12 cellular contexts compared by ENCODE assay signal in genomic region chr12:6722863-6723262, GRCh38. TPM values are rescaled to one million over a fixed set of nuclear protein-coding genes. Genes with fewer than 3 reads are reported as not detected.
A peak's percentile ranks its signal among the peaks of the same experiment; 100 is the strongest.
DNase-seq lines count a peak whose midpoint lies in the region; ATAC-seq, FAIRE-seq and TF ChIP-seq lines count a peak whose summit lies in the region.
"Had no signal": no experiment of that assay in that cellular context is flagged by ENCODE, and none has a peak within 500 bp of the region (broad histone marks: within the 10 kb centered on the region; RNA-seq: fewer than 3 reads in every experiment).

No MANE protein-coding gene starts in this region.

- no peaks in the 10 kb centered on the region for H3K36me3 ChIP-seq in KMS-11 (ENCODE audit: insufficient read depth)
- H3K36me3 ChIP-seq in GM12878 (ENCODE audit: control insufficient read depth in 2 of 2, insufficient read depth in 2 of 2, low read length in 1 of 2): peaks cover 0 to 2% of the 10 kb centered on the region in 2 experiments; a peak in 1 of 4 replicates
- H3K36me3 ChIP-seq in neutrophil: peaks cover 6% of the 10 kb centered on the region

- peaks cover 4% of the 10 kb centered on the region for H3K36me3 Mint-ChIP-seq in activated CD4-positive, alpha-beta T cell treated with anti-CD3 and anti-CD28 coated beads for 36 hours (ENCODE audit: low read depth)

- H2AFZ ChIP-seq in KMS-11 (ENCODE audit: low read depth) (peak overlapping the region; percentile 85), GM12878 (ENCODE audit: control insufficient read depth, low read depth, low read length) (no peak overlapping the region; the same call in 1 of the 2 replicates)

- BruUV-seq in GM12878 (replicated peaks; lab: Mats Ljungman, UMichigan): no TSS peak

- H3K9ac ChIP-seq in KMS-11 (no peak overlapping the region), GM12878 (ENCODE audit: control insufficient read depth, insufficient read depth, low read length) (no peak overlapping the region; the same call in 1 of the 2 replicates)

- H3K9me3 ChIP-seq in GM12878 (replicated peaks; ENCODE audit: control insufficient read depth, insufficient read depth, low read length) (no peaks in the 10 kb centered on the region), neutrophil (no peaks in the 10 kb centered on the region)

- POLR2A ChIA-PET in activated CD4-positive, alpha-beta T cell treated with anti-CD3 and anti-CD28 coated beads for 36 hours (lab: Charles Lee): interaction anchor here (1.3 to 2.8 kb wide), 4 partner anchors 13 to 130 kb away, joined by 3 to 18 read pairs (median 12); partner anchors contain the start of genes USP5 and ZNF384
- POLR2A ChIA-PET in GM12878 (lab: Charles Lee): interaction anchor here (1.0 to 3.6 kb wide), 10 partner anchors 8 to 297 kb away, joined by 3 to 53 read pairs (median 8); partner anchors contain the start of genes CDCA3, GAPDH, LPAR5 and MLF2

- TF ChIP-seq CTCF in KMS-11 (conservative IDR thresholded peaks at IDR 0.05; ENCODE audit: low read depth, low read length): no peak
- TF ChIP-seq CTCF in GM12878 (IDR thresholded peaks at IDR 0.05 in 2 of 3, conservative IDR thresholded peaks at IDR 0.05 in 1 of 3; ENCODE audit: control insufficient read depth in 2 of 3, extremely low read depth in 1 of 3, insufficient read depth in 1 of 3, low read depth in 3 of 3, low read length in 3 of 3): no peak
- no peak for TF ChIP-seq CTCF in neutrophil (IDR thresholded peaks at IDR 0.05)

- H3K27ac ChIP-seq in KMS-11 (peak overlapping the region; percentile 78; the same call in 1 of the 2 replicates), GM12878 (ENCODE audit: control insufficient read depth, insufficient read depth) (no peak overlapping the region), neutrophil (peak overlapping the region; percentile 98)

- no peaks in the 10 kb centered on the region for H3K79me2 ChIP-seq in KMS-11 (ENCODE audit: insufficient read depth, low read depth)
- peaks cover 10% of the 10 kb centered on the region for H3K79me2 ChIP-seq in GM12878 (ENCODE audit: control insufficient read depth, insufficient read depth, low read length)

- H3K27me3 Mint-ChIP-seq in activated CD4-positive, alpha-beta T cell treated with anti-CD3 and anti-CD28 coated beads for 36 hours: no peaks in the 10 kb centered on the region
- H3K27me3 Mint-ChIP-seq: IgD-negative memory B cell had no signal

- no peak for TF ChIP-seq EP300 in GM12878 (IDR thresholded peaks at IDR 0.05; ENCODE audit: borderline replicate concordance in 1 of 2, control insufficient read depth in 1 of 2, low read depth in 2 of 2, low read length in 2 of 2)

- 63% methylated on average over 3 of the region's 3 CpGs for WGBS in GM12878 (ENCODE audit: insufficient coverage, insufficient replicate concordance, low lambda C conversion rate, missing lambda C conversion rate)

- FAIRE-seq in GM12878 (lab: Jason Lieb, UNC): no peak

- in situ Hi-C loops in GM12878 (cut with MboI): no loop called here

- RAD21 ChIA-PET in GM12878 (lab: Charles Lee; ENCODE audit: unreplicated experiment): interaction anchor here (1.1 to 3.3 kb wide), 8 partner anchors 23 to 130 kb away, joined by 4 to 45 read pairs (median 6); partner anchors contain the start of genes LPAR5, MLF2, USP5 and ZNF384

- CTCF ChIA-PET in activated CD4-positive, alpha-beta T cell treated with anti-CD3 and anti-CD28 coated beads for 36 hours (lab: Charles Lee): interaction anchor here (0.7 to 2.9 kb wide), 12 partner anchors 9 to 215 kb away, joined by 3 to 11 read pairs (median 7); partner anchors contain the start of genes MLF2, SPSB2 and ZNF384
- CTCF ChIA-PET in GM12878 (lab: Yijun Ruan, JAX): interaction anchor here (0.7 to 3.5 kb wide), 16 partner anchors 8 to 185 kb away, joined by 3 to 28 read pairs (median 5); partner anchors contain the start of genes CDCA3, MLF2, USP5 and ZNF384

- no peaks in the 10 kb centered on the region for H4K20me1 ChIP-seq in KMS-11 (ENCODE audit: insufficient read depth)
- no peaks in the 10 kb centered on the region for H4K20me1 ChIP-seq in GM12878 (ENCODE audit: control insufficient read depth, insufficient read depth)

- SMC1A ChIA-PET in GM12878 (lab: Charles Lee; ENCODE audit: uncharacterized antibody, unreplicated experiment): interaction anchor here (0.6 to 3.1 kb wide), 7 partner anchors 26 to 113 kb away, joined by 3 to 31 read pairs (median 11); partner anchors contain the start of genes MLF2 and ZNF384

- ATAC-seq in activated CD4-positive, alpha-beta T cell treated with anti-CD3 and anti-CD28 coated beads for 36 hours: no peak
- ATAC-seq in GM12878 (no peak), GM18858 (IDR thresholded peaks at IDR 0.05; ENCODE audit: unreplicated experiment) (no peak), HG03196 (IDR thresholded peaks at IDR 0.05; ENCODE audit: unreplicated experiment) (no peak)

- no peak for DNase-seq in activated CD4-positive, alpha-beta T cell treated with anti-CD3 and anti-CD28 coated beads for 36 hours
- DNase-seq in activated CD4-positive, alpha-beta T cell treated with anti-CD3 and anti-CD28 coated beads for 4 hours: no peak
- DNase-seq in GM12878 (ENCODE audit: low read depth, low spot score) (no peak), T-helper 2 cell (no peak)
- DNase-seq: activated naive CD4-positive, alpha-beta T cell treated with anti-CD3 and anti-CD28 coated beads, Interleukin-2, amount 10 ng/mL, durations not matched to agents 7 days and 5 days; EL; stimulated activated CD4-positive, alpha-beta T cell treated with anti-CD3 and anti-CD28 coated beads, Interleukin-4, amount 100 ng/mL, for 24 hours had no signal

- H3K4me2 ChIP-seq in KMS-11: peak overlapping the region; percentile 62
- H3K4me2 ChIP-seq in GM12878 (ENCODE audit: control insufficient read depth, insufficient read depth): peak overlapping the region; percentile 65

- intact Hi-C loops in activated CD4-positive, alpha-beta T cell treated with anti-CD3 and anti-CD28 coated beads for 36 hours (cut with DNase I, micrococcal nuclease): loop anchor here (5.0 to 10.0 kb wide), 2 partner anchors 54 to 382 kb away; partner anchors contain the start of gene C1RL (in 1 of the 2)
- intact Hi-C loops in GM12878 (cut with micrococcal nuclease; ENCODE audit: unreplicated experiment): loop anchor here (1.0 kb wide), 1 partner anchor 34 kb away; the partner anchor contains the start of gene ZNF384

- no peak overlapping the region for H3K4me3 ChIP-seq in KMS-11 (IDR thresholded peaks at IDR 0.05; ENCODE audit: insufficient read depth, low read depth, low read length)
- peak overlapping the region; percentile 91; the same call in 1 of the 2 replicates for H3K4me3 ChIP-seq in GM12878
- H3K4me3 ChIP-seq in neutrophil (ENCODE audit: low read depth in 1 of 2, low read length in 1 of 2): peak overlapping the region in 1 of 2 experiments; percentile 67

- H3K4me3 Mint-ChIP-seq in activated CD4-positive, alpha-beta T cell treated with anti-CD3 and anti-CD28 coated beads for 36 hours: peak overlapping the region; percentile 80

- no peaks in the 10 kb centered on the region for H3K9me3 Mint-ChIP-seq in activated CD4-positive, alpha-beta T cell treated with anti-CD3 and anti-CD28 coated beads for 36 hours (ENCODE audit: low read depth)
- H3K9me3 Mint-ChIP-seq: activated naive CD4-positive, alpha-beta T cell treated with anti-CD3 and anti-CD28 coated beads, Interleukin-2, amount 10 ng/mL, durations not matched to agents 7 days and 5 days had no signal

- H3K4me1 Mint-ChIP-seq in activated CD4-positive, alpha-beta T cell treated with anti-CD3 and anti-CD28 coated beads for 36 hours: peaks cover 18% of the 10 kb centered on the region

- no peak for TF ChIP-seq POLR2A in GM12878 (IDR thresholded peaks at IDR 0.05; ENCODE audit: low read depth, low read length)

- H3K4me1 ChIP-seq in KMS-11 (ENCODE audit: low read depth, poor library complexity, severe bottlenecking) (peaks cover 15% of the 10 kb centered on the region), GM12878 (ENCODE audit: control insufficient read depth, insufficient read depth, low read length) (no peaks in the 10 kb centered on the region; the same call in 1 of the 2 replicates), neutrophil (ENCODE audit: control insufficient read depth in 1 of 2, insufficient read depth in 1 of 2, low read depth in 1 of 2, low read length in 1 of 2) (peaks cover 18 to 21% of the 10 kb centered on the region in 2 experiments)

- TF ChIP-seq RAD21 in GM12878 (IDR thresholded peaks at IDR 0.05; ENCODE audit: insufficient read depth, low read depth, low read length): no peak

- H3K27ac Mint-ChIP-seq in activated CD4-positive, alpha-beta T cell treated with anti-CD3 and anti-CD28 coated beads for 36 hours: peak overlapping the region; percentile 52

- H3K27me3 ChIP-seq in KMS-11 (ENCODE audit: insufficient read depth, low read depth): no peaks in the 10 kb centered on the region
- no peaks in the 10 kb centered on the region for H3K27me3 ChIP-seq in GM12878 (replicated peaks in 1 of 2; ENCODE audit: control insufficient read depth in 2 of 2, insufficient read depth in 2 of 2, low read length in 1 of 2)
- no peaks in the 10 kb centered on the region for H3K27me3 ChIP-seq in neutrophil

RNA-seq across cellular contexts. Expression of gene COPS7A, which starts 1.0 kb away (rescaled TPM):
- 10 to 100 TPM; 38.3 to 41.6 TPM for total RNA-seq in activated CD4-positive, alpha-beta T cell treated with anti-CD3 and anti-CD28 coated beads for 36 hours
- 19.2 and 28.2 TPM in 2 replicates for total RNA-seq in GM12878 (2013; cell fraction: nucleolus; rRNA removed)
- total RNA-seq in GM12878 (2014; rRNA removed) (53.6 and 56.3 TPM in 2 replicates), GM12878 (2014; rRNA removed; fragmentation: Illumina TruSeq; extraction: Trizol) (26.8 and 28.8 TPM in 2 replicates), GM12878 (2021) (42.1 and 48.4 TPM in 2 replicates)
- 21.7 TPM for polyA plus RNA-seq in GM12878 (2011; ENCODE audit: low read depth)
- polyA plus RNA-seq in GM12878 (2011; rRNA removed) (43.5 and 70.9 TPM in 2 replicates), GM12878 (2014; fragmentation: Illumina TruSeq; extraction: Trizol) (43.5 and 45.0 TPM in 2 replicates), GM12878 (2014; fragmentation: Nextera tagmentation; extraction: Ambion mirVana) (10 to 100 TPM; 25.7 to 26.1 TPM), GM12878 (2014; rRNA removed) (55.3 and 61.7 TPM in 2 replicates), GM12878 (2016; fragmentation: Nextera tagmentation; extraction: Ambion mirVana) (10 to 100 TPM; 67.9 to 74.0 TPM)
- 76.3 and 82.0 TPM in 2 replicates for polyA plus RNA-seq in GM12878 (2011; cell fraction: cytosol; rRNA removed)
- 101 and 137 TPM in 2 replicates for polyA plus RNA-seq in GM12878 (2011; cell fraction: nucleus; rRNA removed)
- polyA plus RNA-seq in GM12878 (2012): 31.2 and 38.5 TPM in 2 replicates
- 30.3 and 47.1 TPM in 2 replicates for polyA minus RNA-seq in GM12878 (2011; rRNA and poly(A)+ RNA removed)
- polyA minus RNA-seq in GM12878 (2011; cell fraction: cytosol; rRNA and poly(A)+ RNA removed): 9.5 and 9.9 TPM in 2 replicates
- 9.6 and 16.2 TPM in 2 replicates for polyA minus RNA-seq in GM12878 (2011; cell fraction: nucleus; rRNA and poly(A)+ RNA removed)

RNA-seq across cellular contexts. Expression of gene PIANP, which starts 22.2 kb away (rescaled TPM):
- total RNA-seq in activated CD4-positive, alpha-beta T cell treated with anti-CD3 and anti-CD28 coated beads for 36 hours: under 1 TPM; 0.32 to 0.93 TPM
- not detected in 2 replicates for total RNA-seq in GM12878 (2013; cell fraction: nucleolus; rRNA removed)
- total RNA-seq in GM12878 (2014; rRNA removed) (not detected in 2 replicates), GM12878 (2014; rRNA removed; fragmentation: Illumina TruSeq; extraction: Trizol) (not detected in 2 replicates), GM12878 (2021) (0.08 TPM in 1 of 2 replicates, not detected in the other)
- polyA plus RNA-seq in GM12878 (2011; ENCODE audit: low read depth): 0.08 TPM
- polyA plus RNA-seq in GM12878 (2011; rRNA removed) (not detected in 2 replicates), GM12878 (2014; fragmentation: Illumina TruSeq; extraction: Trizol) (not detected in 2 replicates), GM12878 (2014; fragmentation: Nextera tagmentation; extraction: Ambion mirVana) (not detected), GM12878 (2014; rRNA removed) (0.04 and 0.08 TPM in 2 replicates), GM12878 (2016; fragmentation: Nextera tagmentation; extraction: Ambion mirVana) (under 1 TPM in 1 of 2 experiments, not detected in 1; 0.12 TPM)
- not detected in 2 replicates for polyA plus RNA-seq in GM12878 (2011; cell fraction: cytosol; rRNA removed)
- polyA plus RNA-seq in GM12878 (2011; cell fraction: nucleus; rRNA removed): not detected in 2 replicates
- polyA plus RNA-seq in GM12878 (2012): 0.24 and 0.34 TPM in 2 replicates
- polyA minus RNA-seq in GM12878 (2011; rRNA and poly(A)+ RNA removed): not detected in 2 replicates
- not detected in 2 replicates for polyA minus RNA-seq in GM12878 (2011; cell fraction: cytosol; rRNA and poly(A)+ RNA removed)
- polyA minus RNA-seq in GM12878 (2011; cell fraction: nucleus; rRNA and poly(A)+ RNA removed): not detected in 2 replicates
- polyA plus RNA-seq: IgD-negative memory B cell had no signal

RNA-seq across cellular contexts. Expression of gene MLF2, which starts 30.1 kb away (rescaled TPM):
- total RNA-seq in activated CD4-positive, alpha-beta T cell treated with anti-CD3 and anti-CD28 coated beads for 36 hours: 100 to 1,000 TPM; 142 to 144 TPM
- 48.0 and 57.5 TPM in 2 replicates for total RNA-seq in GM12878 (2013; cell fraction: nucleolus; rRNA removed)
- 131 and 139 TPM in 2 replicates for total RNA-seq in GM12878 (2014; rRNA removed)
- 59.2 and 63.4 TPM in 2 replicates for total RNA-seq in GM12878 (2014; rRNA removed; fragmentation: Illumina TruSeq; extraction: Trizol)
- total RNA-seq in GM12878 (2021): 125 and 129 TPM in 2 replicates
- 86.0 TPM for polyA plus RNA-seq in GM12878 (2011; ENCODE audit: low read depth)
- 122 and 172 TPM in 2 replicates for polyA plus RNA-seq in GM12878 (2011; rRNA removed)
- polyA plus RNA-seq in GM12878 (2011; cell fraction: cytosol; rRNA removed): 211 and 234 TPM in 2 replicates
- polyA plus RNA-seq in GM12878 (2011; cell fraction: nucleus; rRNA removed): 158 and 178 TPM in 2 replicates
- 111 and 119 TPM in 2 replicates for polyA plus RNA-seq in GM12878 (2012)
- polyA plus RNA-seq in GM12878 (2014; fragmentation: Illumina TruSeq; extraction: Trizol): 91.6 and 111 TPM in 2 replicates
- polyA plus RNA-seq in GM12878 (2014; fragmentation: Nextera tagmentation; extraction: Ambion mirVana): 10 to 100 TPM; 13.5 to 21.5 TPM
- 170 and 181 TPM in 2 replicates for polyA plus RNA-seq in GM12878 (2014; rRNA removed)
- polyA plus RNA-seq in GM12878 (2016; fragmentation: Nextera tagmentation; extraction: Ambion mirVana): 100 to 1,000 TPM; 222 TPM
- polyA minus RNA-seq in GM12878 (2011; rRNA and poly(A)+ RNA removed): 138 and 158 TPM in 2 replicates
- 37.3 and 37.4 TPM in 2 replicates for polyA minus RNA-seq in GM12878 (2011; cell fraction: cytosol; rRNA and poly(A)+ RNA removed)
- 71.1 and 81.7 TPM in 2 replicates for polyA minus RNA-seq in GM12878 (2011; cell fraction: nucleus; rRNA and poly(A)+ RNA removed)

RNA-seq across cellular contexts. Expression of gene ZNF384, which starts 33.7 kb away (rescaled TPM):
- 10 to 100 TPM; 61.4 to 79.0 TPM for total RNA-seq in activated CD4-positive, alpha-beta T cell treated with anti-CD3 and anti-CD28 coated beads for 36 hours
- 66.4 and 68.5 TPM in 2 replicates for total RNA-seq in GM12878 (2013; cell fraction: nucleolus; rRNA removed)
- total RNA-seq in GM12878 (2014; rRNA removed) (23.3 and 23.7 TPM in 2 replicates), GM12878 (2014; rRNA removed; fragmentation: Illumina TruSeq; extraction: Trizol) (26.0 and 27.1 TPM in 2 replicates), GM12878 (2021) (49.3 and 53.8 TPM in 2 replicates)
- polyA plus RNA-seq in GM12878 (2011; ENCODE audit: low read depth): 36.7 TPM
- polyA plus RNA-seq in GM12878 (2011; rRNA removed) (42.4 and 70.2 TPM in 2 replicates), GM12878 (2014; fragmentation: Illumina TruSeq; extraction: Trizol) (65.2 and 81.5 TPM in 2 replicates), GM12878 (2014; fragmentation: Nextera tagmentation; extraction: Ambion mirVana) (1 to 10 TPM in 1 of 2 experiments, under 1 TPM in 1; 0.46 to 1.3 TPM), GM12878 (2014; rRNA removed) (53.5 and 55.8 TPM in 2 replicates), GM12878 (2016; fragmentation: Nextera tagmentation; extraction: Ambion mirVana) (10 to 100 TPM; 30.0 to 31.0 TPM)
- polyA plus RNA-seq in GM12878 (2011; cell fraction: cytosol; rRNA removed): 59.6 and 70.7 TPM in 2 replicates
- polyA plus RNA-seq in GM12878 (2011; cell fraction: nucleus; rRNA removed): 225 TPM in 2 replicates
- polyA plus RNA-seq in GM12878 (2012): 53.9 and 67.8 TPM in 2 replicates
- polyA minus RNA-seq in GM12878 (2011; rRNA and poly(A)+ RNA removed): 70.0 and 71.0 TPM in 2 replicates
- 23.4 and 31.5 TPM in 2 replicates for polyA minus RNA-seq in GM12878 (2011; cell fraction: cytosol; rRNA and poly(A)+ RNA removed)
- 63.2 and 96.0 TPM in 2 replicates for polyA minus RNA-seq in GM12878 (2011; cell fraction: nucleus; rRNA and poly(A)+ RNA removed)

RNA-seq across cellular contexts. Expression of gene PTMS, which starts 43.3 kb away (rescaled TPM):
- total RNA-seq in activated CD4-positive, alpha-beta T cell treated with anti-CD3 and anti-CD28 coated beads for 36 hours: 100 to 1,000 TPM in 1 of 2 experiments, 10 to 100 TPM in 1; 62.2 to 105 TPM
- 3.9 and 4.2 TPM in 2 replicates for total RNA-seq in GM12878 (2013; cell fraction: nucleolus; rRNA removed)
- 20.7 and 23.1 TPM in 2 replicates for total RNA-seq in GM12878 (2014; rRNA removed)
- total RNA-seq in GM12878 (2014; rRNA removed; fragmentation: Illumina TruSeq; extraction: Trizol): 31.8 and 34.0 TPM in 2 replicates
- 127 and 131 TPM in 2 replicates for total RNA-seq in GM12878 (2021)
- 60.3 TPM for polyA plus RNA-seq in GM12878 (2011; ENCODE audit: low read depth)
- polyA plus RNA-seq in GM12878 (2011; rRNA removed): 29.0 and 51.2 TPM in 2 replicates
- polyA plus RNA-seq in GM12878 (2011; cell fraction: cytosol; rRNA removed): 59.9 and 62.2 TPM in 2 replicates
- polyA plus RNA-seq in GM12878 (2011; cell fraction: nucleus; rRNA removed): 38.8 and 59.5 TPM in 2 replicates
- 51.5 and 71.6 TPM in 2 replicates for polyA plus RNA-seq in GM12878 (2012)
- 41.3 and 90.6 TPM in 2 replicates for polyA plus RNA-seq in GM12878 (2014; fragmentation: Illumina TruSeq; extraction: Trizol)
- polyA plus RNA-seq in GM12878 (2014; fragmentation: Nextera tagmentation; extraction: Ambion mirVana): 1 to 10 TPM; 2.1 to 4.5 TPM
- 46.5 and 47.5 TPM in 2 replicates for polyA plus RNA-seq in GM12878 (2014; rRNA removed)
- 10 to 100 TPM in 1 of 2 experiments, 1 to 10 TPM in 1; 4.9 to 27.8 TPM for polyA plus RNA-seq in GM12878 (2016; fragmentation: Nextera tagmentation; extraction: Ambion mirVana)
- 9.1 and 13.0 TPM in 2 replicates for polyA minus RNA-seq in GM12878 (2011; rRNA and poly(A)+ RNA removed)
- 17.9 and 25.4 TPM in 2 replicates for polyA minus RNA-seq in GM12878 (2011; cell fraction: cytosol; rRNA and poly(A)+ RNA removed)
- polyA minus RNA-seq in GM12878 (2011; cell fraction: nucleus; rRNA and poly(A)+ RNA removed): 5.7 and 7.4 TPM in 2 replicates
